In genomic region chr19:12333162-12334159, GRCh38 we compare ENCODE assay signal across 8 cellular contexts. TPM values are rescaled to one million over a fixed set of nuclear protein-coding genes. Genes with fewer than 3 reads are reported as not detected.
DNase-seq lines count a peak whose midpoint lies in the region; ATAC-seq and TF ChIP-seq lines count a peak whose summit lies in the region.

Gene ZNF563, minus strand, starts transcription at chr19:12333633. Its CDS starts 151 bp downstream, at chr19:12333482.

- peak within 1 kb of the TSS; percentile 81 for H3K9ac ChIP-seq in OCI-LY3 (ENCODE audit: low read length)

- peak within 1 kb of the TSS; percentile 79 for H3K4me3 ChIP-seq in CD8-positive, alpha-beta memory T cell (ENCODE audit: low read length)
- peak within 1 kb of the TSS; percentile 81 for H3K4me3 ChIP-seq in OCI-LY3 (ENCODE audit: low read length)

- peak; percentile 89 for TF ChIP-seq POLR2A in erythroblast (IDR thresholded peaks at IDR 0.05; ENCODE audit: low read length)

- H3K27ac ChIP-seq in CD8-positive, alpha-beta memory T cell (ENCODE audit: low read depth, low read length): peak within 1 kb of the TSS; percentile 60
- H3K27ac ChIP-seq in OCI-LY3 (ENCODE audit: low read length): peak within 1 kb of the TSS; percentile 60

- CTCF ChIA-PET in CD8-positive, alpha-beta memory T cell (lab: Charles Lee): interaction anchor here (0.6 to 1.9 kb wide), 6 partner anchors 16 to 192 kb away, joined by 3 to 9 read pairs (median 7); partner anchors contain the start of genes ZNF44 and ZNF442

- peaks cover 7% of the 10 kb centered on the region; the same call in 1 of the 2 replicates for H3K79me2 ChIP-seq in OCI-LY3 (ENCODE audit: low read length)

- H3K36me3 Mint-ChIP-seq in CD8-positive, alpha-beta memory T cell: peaks cover 0 to 7% (median 1%) of the 10 kb centered on the region in 3 donors
- peaks cover 12% of the 10 kb centered on the region for H3K36me3 Mint-ChIP-seq in activated T-cell treated with anti-CD3 and anti-CD28 coated beads, Interleukin-2, amount 50 U/mL, for 24 hours (ENCODE audit: low read depth)

- no peaks in the 10 kb centered on the region for H3K9me3 Mint-ChIP-seq in CD8-positive, alpha-beta memory T cell
- H3K9me3 Mint-ChIP-seq in activated T-cell treated with anti-CD3 and anti-CD28 coated beads, Interleukin-2, amount 50 U/mL, for 24 hours: no peaks in the 10 kb centered on the region

- peak; percentile 91 to 97 (median 93) for DNase-seq in CD8-positive, alpha-beta memory T cell
- peak; percentile 99 for DNase-seq in activated T-cell treated with anti-CD3 and anti-CD28 coated beads, Interleukin-2, amount 50 U/mL, for 24 hours
- peak; percentile 89 for DNase-seq in erythroblast (lab: John Stamatoyannopoulos, UW)
- peak; percentile 99 for DNase-seq in mucosa of gallbladder (ENCODE audit: low spot score)
- peak; percentile 95 for DNase-seq in stimulated activated CD8-positive, alpha-beta memory T cell treated with anti-CD3 and anti-CD28 coated beads, Interleukin-4, amount 100 ng/mL, for 1 hour (ENCODE audit: low read depth in 2 of 2, low spot score in 1 of 2)

- peak within 1 kb of the TSS; percentile 96 to 100 (median 98) for H3K27ac Mint-ChIP-seq in CD8-positive, alpha-beta memory T cell
- peak within 1 kb of the TSS; percentile 95 for H3K27ac Mint-ChIP-seq in activated T-cell treated with anti-CD3 and anti-CD28 coated beads, Interleukin-2, amount 50 U/mL, for 24 hours

- no peaks in the 10 kb centered on the region for H3K9me3 ChIP-seq in CD8-positive, alpha-beta memory T cell (ENCODE audit: low read length)
- no peaks in the 10 kb centered on the region for H3K9me3 ChIP-seq in OCI-LY3 (ENCODE audit: insufficient read depth, low read length)

- peak within 1 kb of the TSS; percentile 97 for H2AFZ ChIP-seq in OCI-LY3 (ENCODE audit: low read depth, low read length)

- POLR2A ChIA-PET in CD8-positive, alpha-beta memory T cell (lab: Charles Lee): interaction anchor here (0.6 to 3.1 kb wide), 12 partner anchors 16 to 851 kb away, joined by 3 to 21 read pairs (median 4); partner anchors contain the start of genes MAN2B1, WDR83, ZNF136 and ZNF44

- TF ChIP-seq CTCF in OCI-LY3 (IDR thresholded peaks at IDR 0.05; ENCODE audit: low read depth, low read length): no peak

- peak; percentile 89 for ATAC-seq in GM19452 (IDR thresholded peaks at IDR 0.05; ENCODE audit: unreplicated experiment)
- peak; percentile 45 for ATAC-seq in HG03575 (IDR thresholded peaks at IDR 0.05; ENCODE audit: extremely low read depth, insufficient number of reproducible peaks, low FRiP score, unreplicated experiment)

- H3K4me3 Mint-ChIP-seq in CD8-positive, alpha-beta memory T cell: peak within 1 kb of the TSS; percentile 89 to 100 (median 99)
- H3K4me3 Mint-ChIP-seq in activated T-cell treated with anti-CD3 and anti-CD28 coated beads, Interleukin-2, amount 50 U/mL, for 24 hours: peak within 1 kb of the TSS; percentile 93

- H3K4me1 ChIP-seq in CD8-positive, alpha-beta memory T cell (ENCODE audit: insufficient read depth, low read length): peaks cover 23% of the 10 kb centered on the region
- H3K4me1 ChIP-seq in OCI-LY3 (ENCODE audit: low read length): peaks cover 22% of the 10 kb centered on the region

- H3K4me2 ChIP-seq in OCI-LY3 (ENCODE audit: low read length): peak within 1 kb of the TSS; percentile 91

- H3K4me1 Mint-ChIP-seq in CD8-positive, alpha-beta memory T cell: peaks cover 35 to 44% (median 37%) of the 10 kb centered on the region in 3 donors
- peaks cover 43% of the 10 kb centered on the region for H3K4me1 Mint-ChIP-seq in activated T-cell treated with anti-CD3 and anti-CD28 coated beads, Interleukin-2, amount 50 U/mL, for 24 hours (ENCODE audit: low read depth)

- no peaks in the 10 kb centered on the region for H3K27me3 ChIP-seq in CD8-positive, alpha-beta memory T cell (ENCODE audit: insufficient read depth, low read length, poor library complexity, severe bottlenecking)
- no peaks in the 10 kb centered on the region for H3K27me3 ChIP-seq in OCI-LY3 (ENCODE audit: low read depth, low read length)

- H3K36me3 ChIP-seq in CD8-positive, alpha-beta memory T cell (ENCODE audit: insufficient read depth, low read length): no peaks in the 10 kb centered on the region
- no peaks in the 10 kb centered on the region for H3K36me3 ChIP-seq in OCI-LY3 (replicated peaks; ENCODE audit: low read depth, low read length)

- H3K27me3 Mint-ChIP-seq in CD8-positive, alpha-beta memory T cell: peaks cover 0 to 1% of the 10 kb centered on the region in 2 donors
- no peaks in the 10 kb centered on the region for H3K27me3 Mint-ChIP-seq in activated T-cell treated with anti-CD3 and anti-CD28 coated beads, Interleukin-2, amount 50 U/mL, for 24 hours

- no peaks in the 10 kb centered on the region for H4K20me1 ChIP-seq in OCI-LY3 (ENCODE audit: insufficient read depth, low read length)

RNA-seq across cellular contexts. Expression of gene ZNF563, which starts in this region (rescaled TPM):
- 1 to 10 TPM; 2.8 to 3.5 TPM for total RNA-seq in CD8-positive, alpha-beta memory T cell
- 3.5 TPM for polyA plus RNA-seq in CD8-positive, alpha-beta memory T cell
- total RNA-seq in mucosa of gallbladder: 2.9 TPM

Comparison
In these comparisons a context has a peak if more than half of its experiments do, and no peak if none do; other contexts are left out.
1. Peak in every context shown above with its lines: DNase-seq, ATAC-seq, H3K4me3 ChIP-seq and H3K27ac ChIP-seq.